Comparison of ENCODE assay signal across 26 cellular contexts in genomic region chr2:8737571-8738175, GRCh38. TPM values are rescaled to one million over a fixed set of nuclear protein-coding genes. Genes with fewer than 3 reads are reported as not detected.
A peak's percentile ranks its signal among the peaks of the same experiment; 100 is the strongest.
DNase-seq lines count a peak whose midpoint lies in the region; ATAC-seq, FAIRE-seq and TF ChIP-seq lines count a peak whose summit lies in the region.
"Had no signal": no experiment of that assay in that cellular context is flagged by ENCODE, and none has a peak within 500 bp of the region (broad histone marks: within the 10 kb centered on the region; RNA-seq: fewer than 3 reads in every experiment).

No MANE protein-coding gene starts in this region.

- in situ Hi-C loops in GM23248 (cut with MboI), result no loop called here

- H2AFZ ChIP-seq in GM23248, result no peak overlapping the region

- H3K36me3 ChIP-seq in GM23248 (ENCODE audit: low read depth), result peaks cover 22% of the 10 kb centered on the region; the same call in 1 of the 2 replicates

- H3F3A ChIP-seq in GM23248 (ENCODE audit: insufficient read depth), result no peaks in the 10 kb centered on the region

- H3K4me3 ChIP-seq in AG10803 (ENCODE audit: low read length) (no peak overlapping the region), GM23248 (no peak overlapping the region)
- H3K4me3 ChIP-seq: ascending aorta, gastroesophageal sphincter, lung, psoas muscle, skin epidermis, thoracic aorta had no signal

- peaks cover 12% of the 10 kb centered on the region for H3K4me1 ChIP-seq in GM23248 (ENCODE audit: insufficient read depth)
- H3K4me1 ChIP-seq: ascending aorta, gastroesophageal sphincter, psoas muscle had no signal

- no peak overlapping the region for H3K9ac ChIP-seq in GM23248

- H3K9me2 ChIP-seq in GM23248 (ENCODE audit: insufficient read depth), result no peaks in the 10 kb centered on the region

- peak; percentile 78 for DNase-seq in AG10803 (ENCODE audit: low read depth)
- peak; percentile 49 for DNase-seq in GM23248
- peak; percentile 60 for DNase-seq in amniotic epithelial cell (ENCODE audit: low read depth)
- DNase-seq in amygdala (lab: John Stamatoyannopoulos, UW), result no peak
- DNase-seq in activated CD8-positive, alpha-beta memory T cell treated with anti-CD3 and anti-CD28 coated beads, Interleukin-2, amount 50 U/mL, for 48 hours, result no peak
- DNase-seq: activated CD4-positive, alpha-beta memory T cell treated with anti-CD3 and anti-CD28 coated beads, Interleukin-2, amount 10 ng/mL, durations not matched to agents 7 days and 5 days; activated CD4-positive, CD25-positive, alpha-beta regulatory T cell; activated naive CD4-positive, alpha-beta T cell treated with anti-CD3 and anti-CD28 coated beads, Interleukin-2, amount 10 ng/mL, durations not matched to agents 7 days and 5 days; H9; hypothalamus; MM.1S; NCI-H146; NCI-H524; psoas muscle; stimulated activated CD4-positive, alpha-beta T cell treated with anti-CD3 and anti-CD28 coated beads, Interleukin-2, amount 100 ng/mL, for 24 hours had no signal

- ATAC-seq in HG03097 (IDR thresholded peaks at IDR 0.05; ENCODE audit: low FRiP score, unreplicated experiment) (no peak), GM19023 (IDR thresholded peaks at IDR 0.05; ENCODE audit: unreplicated experiment) (no peak)
- ATAC-seq: gastroesophageal sphincter; psoas muscle; stimulated activated effector memory CD8-positive, alpha-beta T cell treated with anti-CD3 and anti-CD28 coated beads, Interleukin-12 subunit alpha, Interleukin-12 subunit beta, amount 100 ng/mL, for 72 hours had no signal

- no peaks in the 10 kb centered on the region for H3K9me3 ChIP-seq in GM23248 (ENCODE audit: low read depth)
- H3K9me3 ChIP-seq: ascending aorta, gastroesophageal sphincter, neutrophil, psoas muscle, thoracic aorta had no signal

- H4K20me1 ChIP-seq in GM23248 (ENCODE audit: insufficient read depth), result no peaks in the 10 kb centered on the region

- WGBS in GM23248 (ENCODE audit: low coverage in 1 of 2, low lambda C conversion rate in 2 of 2, missing lambda C conversion rate in 2 of 2), 2 experiments, result 68 to 73% methylated on average over 2 of the region's 2 CpGs

- no peak overlapping the region for H3K4me2 ChIP-seq in GM23248 (ENCODE audit: unreplicated experiment)

- no peaks in the 10 kb centered on the region for H3K27me3 ChIP-seq in GM23248 (replicated peaks; ENCODE audit: insufficient read depth)
- H3K27me3 ChIP-seq: ascending aorta, gastroesophageal sphincter, neutrophil had no signal

- peak; percentile 88 for FAIRE-seq in islet of Langerhans (lab: Jason Lieb, UNC)
- FAIRE-seq: keratinocyte had no signal

- no peak overlapping the region for H3K27ac ChIP-seq in GM23248
- H3K27ac ChIP-seq: ascending aorta, gastroesophageal sphincter, neutrophil, psoas muscle, skin epidermis, thoracic aorta had no signal

- TF ChIP-seq CTCF in AG10803 (conservative IDR thresholded peaks at IDR 0.05; ENCODE audit: low read length), result no peak

- H3K79me2 ChIP-seq in GM23248 (ENCODE audit: insufficient read depth), result no peaks in the 10 kb centered on the region

RNA-seq across cellular contexts. Expression of gene ID2, which starts 55.8 kb away (rescaled TPM):
- total RNA-seq in GM23248 (2014; rRNA removed; shearing (Covaris generic)), result 548 and 668 TPM in 2 replicates
- 468 and 478 TPM in 2 replicates for polyA plus RNA-seq in GM23248 (2016; fragmentation: Nextera tagmentation; extraction: Ambion mirVana)

Comparison
In these comparisons a context has a peak if more than half of its experiments do, and no peak if none do; other contexts are left out.
1. DNase-seq: peak in AG10803 (single experiment), GM23248 (single experiment) and amniotic epithelial cell (single experiment); none in amygdala (0 of 56) and activated CD8-positive, alpha-beta memory T cell treated with anti-CD3 and anti-CD28 coated beads, Interleukin-2, amount 50 U/mL, for 48 hours (single experiment).